ENCODE assay signal across 10 cellular contexts in genomic region chr20:62131560-62132320, GRCh38. TPM values are rescaled to one million over a fixed set of nuclear protein-coding genes. Genes with fewer than 3 reads are reported as not detected.
A peak's percentile ranks its signal among the peaks of the same experiment; 100 is the strongest.
DNase-seq lines count a peak whose midpoint lies in the region; ATAC-seq and TF ChIP-seq lines count a peak whose summit lies in the region.
"Had no signal": no experiment of that assay in that cellular context is flagged by ENCODE, and none has a peak within 500 bp of the region (broad histone marks: within the 10 kb centered on the region; RNA-seq: fewer than 3 reads in every experiment).

No MANE protein-coding gene starts in this region.

- no peaks in the 10 kb centered on the region for H3K9me3 Mint-ChIP-seq in CD8-positive, alpha-beta T cell
- no peaks in the 10 kb centered on the region for H3K9me3 Mint-ChIP-seq in activated T-helper 1 cell treated with anti-CD3 and anti-CD28 coated beads, Interleukin-12 subunit alpha, Interleukin-12 subunit beta, Interleukin-2, Interleukin-4 antibody, amounts not matched to agents 30 ng/mL and 10 ng/mL and 1 ng/mL, durations not matched to agents 14 hours and 24 hours and 36 hours
- H3K9me3 Mint-ChIP-seq in natural killer cell: no peaks in the 10 kb centered on the region
- H3K9me3 Mint-ChIP-seq: nephron had no signal

- peak overlapping the region; percentile 88 for H3K27ac Mint-ChIP-seq in CD8-positive, alpha-beta T cell
- peak overlapping the region; percentile 56 for H3K27ac Mint-ChIP-seq in activated T-helper 1 cell treated with anti-CD3 and anti-CD28 coated beads, Interleukin-12 subunit alpha, Interleukin-12 subunit beta, Interleukin-2, Interleukin-4 antibody, amounts not matched to agents 30 ng/mL and 10 ng/mL and 1 ng/mL, durations not matched to agents 14 hours and 24 hours and 36 hours
- H3K27ac Mint-ChIP-seq in natural killer cell: peak overlapping the region; percentile 74 to 84
- H3K27ac Mint-ChIP-seq: nephron had no signal

- no peak overlapping the region for H3K4me3 ChIP-seq in CD8-positive, alpha-beta T cell (ENCODE audit: low read depth, low read length)

- POLR2A ChIA-PET in CD8-positive, alpha-beta T cell (lab: Charles Lee): interaction anchor here (0.6 to 0.8 kb wide), 2 partner anchors 10 to 65 kb away, joined by 3 read pairs; partner anchors contain the start of gene LSM14B

- peaks cover 97% of the 10 kb centered on the region for H3K36me3 Mint-ChIP-seq in CD8-positive, alpha-beta T cell
- H3K36me3 Mint-ChIP-seq in activated T-helper 1 cell treated with anti-CD3 and anti-CD28 coated beads, Interleukin-12 subunit alpha, Interleukin-12 subunit beta, Interleukin-2, Interleukin-4 antibody, amounts not matched to agents 30 ng/mL and 10 ng/mL and 1 ng/mL, durations not matched to agents 14 hours and 24 hours and 36 hours (ENCODE audit: low read depth): peaks cover 47% of the 10 kb centered on the region
- peaks cover 22% of the 10 kb centered on the region for H3K36me3 Mint-ChIP-seq in natural killer cell

- no peaks in the 10 kb centered on the region for H3K27me3 Mint-ChIP-seq in CD8-positive, alpha-beta T cell (ENCODE audit: low read depth)
- no peaks in the 10 kb centered on the region for H3K27me3 Mint-ChIP-seq in activated T-helper 1 cell treated with anti-CD3 and anti-CD28 coated beads, Interleukin-12 subunit alpha, Interleukin-12 subunit beta, Interleukin-2, Interleukin-4 antibody, amounts not matched to agents 30 ng/mL and 10 ng/mL and 1 ng/mL, durations not matched to agents 14 hours and 24 hours and 36 hours (ENCODE audit: insufficient read depth)
- no peaks in the 10 kb centered on the region for H3K27me3 Mint-ChIP-seq in natural killer cell (ENCODE audit: low read depth in 2 of 2)

- intact Hi-C loops in CD8-positive, alpha-beta T cell (cut with DNase I, micrococcal nuclease): no loop called here
- intact Hi-C loops in activated T-helper 1 cell treated with anti-CD3 and anti-CD28 coated beads, Interleukin-12 subunit alpha, Interleukin-12 subunit beta, Interleukin-2, Interleukin-4 antibody, amounts not matched to agents 30 ng/mL and 10 ng/mL and 1 ng/mL, durations not matched to agents 14 hours and 24 hours and 36 hours (cut with micrococcal nuclease): no loop called here
- intact Hi-C loops in natural killer cell (cut with micrococcal nuclease): no loop called here

- H3K36me3 ChIP-seq in CD8-positive, alpha-beta T cell (ENCODE audit: insufficient read depth, low read length): peaks cover 87% of the 10 kb centered on the region

- ATAC-seq in CD8-positive, alpha-beta T cell: no peak
- ATAC-seq in natural killer cell (no peak), GM19452 (IDR thresholded peaks at IDR 0.05; ENCODE audit: unreplicated experiment) (no peak), HG03159 (IDR thresholded peaks at IDR 0.05; ENCODE audit: unreplicated experiment) (no peak)

- H3K4me1 Mint-ChIP-seq in CD8-positive, alpha-beta T cell (ENCODE audit: low read depth): peaks cover 34% of the 10 kb centered on the region
- peaks cover 29% of the 10 kb centered on the region for H3K4me1 Mint-ChIP-seq in activated T-helper 1 cell treated with anti-CD3 and anti-CD28 coated beads, Interleukin-12 subunit alpha, Interleukin-12 subunit beta, Interleukin-2, Interleukin-4 antibody, amounts not matched to agents 30 ng/mL and 10 ng/mL and 1 ng/mL, durations not matched to agents 14 hours and 24 hours and 36 hours (ENCODE audit: low read depth)
- peaks cover 31 to 32% of the 10 kb centered on the region in 2 donors for H3K4me1 Mint-ChIP-seq in natural killer cell

- no peak overlapping the region for H3K4me3 Mint-ChIP-seq in CD8-positive, alpha-beta T cell
- no peak overlapping the region for H3K4me3 Mint-ChIP-seq in activated T-helper 1 cell treated with anti-CD3 and anti-CD28 coated beads, Interleukin-12 subunit alpha, Interleukin-12 subunit beta, Interleukin-2, Interleukin-4 antibody, amounts not matched to agents 30 ng/mL and 10 ng/mL and 1 ng/mL, durations not matched to agents 14 hours and 24 hours and 36 hours
- peak overlapping the region; percentile 63 for H3K4me3 Mint-ChIP-seq in natural killer cell
- H3K4me3 Mint-ChIP-seq: nephron had no signal

- H3K9me3 ChIP-seq in CD8-positive, alpha-beta T cell (ENCODE audit: low read length): no peaks in the 10 kb centered on the region

- no peaks in the 10 kb centered on the region for H3K27me3 ChIP-seq in CD8-positive, alpha-beta T cell (ENCODE audit: insufficient read depth, low read length)

- no peak for DNase-seq in CD8-positive, alpha-beta T cell
- DNase-seq in activated T-helper 1 cell treated with anti-CD3 and anti-CD28 coated beads, Interleukin-12 subunit alpha, Interleukin-12 subunit beta, Interleukin-2, Interleukin-4 antibody, amounts not matched to agents 30 ng/mL and 10 ng/mL and 1 ng/mL, durations not matched to agents 14 hours and 24 hours and 36 hours (ENCODE audit: low spot score): no peak
- no peak for DNase-seq in natural killer cell
- DNase-seq in GM13976 (ENCODE audit: low spot score): no peak
- DNase-seq: GOT3, NCI-H1694, NCI-H82 had no signal

- no peak for TF ChIP-seq CTCF in CD8-positive, alpha-beta T cell (IDR thresholded peaks at IDR 0.05)
- no peak for TF ChIP-seq CTCF in natural killer cell (IDR thresholded peaks at IDR 0.05)
- no peak for TF ChIP-seq CTCF in GM13976 (IDR thresholded peaks at IDR 0.05; ENCODE audit: borderline replicate concordance, control extremely low read depth, extremely low read depth, insufficient read depth, missing control alignments)

- H3K27ac ChIP-seq in CD8-positive, alpha-beta T cell (ENCODE audit: low read depth, low read length): no peak overlapping the region

- CTCF ChIA-PET in CD8-positive, alpha-beta T cell (lab: Charles Lee): no interaction called here

- peaks cover 5% of the 10 kb centered on the region for H3K4me1 ChIP-seq in CD8-positive, alpha-beta T cell (ENCODE audit: insufficient read depth, low read length)

- in situ Hi-C loops in GM13976 (cut with MboI; ENCODE audit: low sequenced_read_pairs, unreplicated experiment): no loop called here

RNA-seq across cellular contexts. Expression of gene LSM14B, which starts 9.5 kb away (rescaled TPM):
- total RNA-seq in CD8-positive, alpha-beta T cell: 10 to 100 TPM; 58.2 to 64.6 TPM
- total RNA-seq in activated T-helper 1 cell treated with anti-CD3 and anti-CD28 coated beads, Interleukin-12 subunit alpha, Interleukin-12 subunit beta, Interleukin-2, Interleukin-4 antibody, amounts not matched to agents 30 ng/mL and 10 ng/mL and 1 ng/mL, durations not matched to agents 14 hours and 24 hours and 36 hours: 39.6 and 43.2 TPM in 2 replicates
- total RNA-seq in natural killer cell: 10 to 100 TPM; 41.1 to 56.2 (median 47.3) TPM

RNA-seq across cellular contexts. Expression of gene PSMA7, which starts 11.5 kb away (rescaled TPM):
- 100 to 1,000 TPM; 170 to 179 TPM for total RNA-seq in CD8-positive, alpha-beta T cell
- total RNA-seq in activated T-helper 1 cell treated with anti-CD3 and anti-CD28 coated beads, Interleukin-12 subunit alpha, Interleukin-12 subunit beta, Interleukin-2, Interleukin-4 antibody, amounts not matched to agents 30 ng/mL and 10 ng/mL and 1 ng/mL, durations not matched to agents 14 hours and 24 hours and 36 hours: 444 and 450 TPM in 2 replicates
- 100 to 1,000 TPM; 154 to 177 (median 168) TPM for total RNA-seq in natural killer cell

RNA-seq across cellular contexts. Expression of gene SS18L1, which starts 11.8 kb away (rescaled TPM):
- total RNA-seq in CD8-positive, alpha-beta T cell: 10 to 100 TPM; 12.6 to 12.9 TPM
- 24.3 and 29.4 TPM in 2 replicates for total RNA-seq in activated T-helper 1 cell treated with anti-CD3 and anti-CD28 coated beads, Interleukin-12 subunit alpha, Interleukin-12 subunit beta, Interleukin-2, Interleukin-4 antibody, amounts not matched to agents 30 ng/mL and 10 ng/mL and 1 ng/mL, durations not matched to agents 14 hours and 24 hours and 36 hours
- total RNA-seq in natural killer cell: 10 to 100 TPM; 19.1 to 26.0 (median 23.7) TPM

RNA-seq across cellular contexts. Expression of gene MTG2, which starts 51.1 kb away (rescaled TPM):
- total RNA-seq in CD8-positive, alpha-beta T cell: 1 to 10 TPM; 7.7 to 8.8 TPM
- 45.4 and 46.3 TPM in 2 replicates for total RNA-seq in activated T-helper 1 cell treated with anti-CD3 and anti-CD28 coated beads, Interleukin-12 subunit alpha, Interleukin-12 subunit beta, Interleukin-2, Interleukin-4 antibody, amounts not matched to agents 30 ng/mL and 10 ng/mL and 1 ng/mL, durations not matched to agents 14 hours and 24 hours and 36 hours
- total RNA-seq in natural killer cell: 10 to 100 TPM; 16.8 to 25.8 (median 25.3) TPM
